In genomic region chr1:225881081-225882007, GRCh38 we compare ENCODE assay signal across 1 cellular context.
A peak's percentile ranks its signal among the peaks of the same experiment; 100 is the strongest.
TF ChIP-seq lines count a peak whose summit lies in the region.

No MANE protein-coding gene starts in this region.

TF ChIP-seq in GM12878, 131 proteins besides CTCF, POLR2A, EP300 and RAD21:
- TF ChIP-seq EGR1 (IDR thresholded peaks at IDR 0.05; ENCODE audit: borderline replicate concordance in 1 of 2, low read depth in 2 of 2, low read length in 2 of 2), result peak in 1 of 2 experiments; percentile 62; a peak in 1 of 3 replicates
- TF ChIP-seq NFIC (IDR thresholded peaks at IDR 0.05; ENCODE audit: low read depth, low read length), result no peak
- TF ChIP-seq KLF5 (IDR thresholded peaks at IDR 0.05; ENCODE audit: partially characterized antibody), result no peak
- TF ChIP-seq JUND (IDR thresholded peaks at IDR 0.05; ENCODE audit: low read depth, low read length), result no peak
- TF ChIP-seq HSF1 (IDR thresholded peaks at IDR 0.05; ENCODE audit: low read depth, low read length), result no peak
- TF ChIP-seq DPF2 (IDR thresholded peaks at IDR 0.05), result no peak
- TF ChIP-seq SREBF1 (IDR thresholded peaks at IDR 0.05; ENCODE audit: low read length), result no peak
- TF ChIP-seq SMAD5 (IDR thresholded peaks at IDR 0.05; ENCODE audit: low read depth), result no peak
- TF ChIP-seq ESRRA (IDR thresholded peaks at IDR 0.05; ENCODE audit: low read length), result no peak
- no peak for TF ChIP-seq SRF (IDR thresholded peaks at IDR 0.05; ENCODE audit: low read depth in 2 of 2, low read length in 2 of 2)
- TF ChIP-seq YY1 (IDR thresholded peaks at IDR 0.05; ENCODE audit: low read depth, low read length), result no peak
- peak in 1 of 2 experiments; percentile 44; a peak in 1 of 4 replicates for TF ChIP-seq IKZF2 (IDR thresholded peaks at IDR 0.05)
- no peak for TF ChIP-seq RAD51 (IDR thresholded peaks at IDR 0.05)
- TF ChIP-seq MYC (IDR thresholded peaks at IDR 0.05; ENCODE audit: insufficient read depth, insufficient read length, insufficient replicate concordance, low read length, severe bottlenecking), result no peak
- no peak for TF ChIP-seq CUX1 (IDR thresholded peaks at IDR 0.05; ENCODE audit: insufficient replicate concordance, low read depth, low read length)
- no peak for TF ChIP-seq ZBTB4 (CRISPR knock-in tag; IDR thresholded peaks at IDR 0.05)
- TF ChIP-seq TAF1 (IDR thresholded peaks at IDR 0.05; ENCODE audit: borderline replicate concordance, low read depth, low read length), result 0 out of 2 replicates have a peak, but pooled peaks have one; percentile 6
- no peak for TF ChIP-seq MAX (IDR thresholded peaks at IDR 0.05; ENCODE audit: low read depth, low read length)
- TF ChIP-seq ZNF687 (IDR thresholded peaks at IDR 0.05), result no peak
- no peak for TF ChIP-seq SMAD1 (IDR thresholded peaks at IDR 0.05; ENCODE audit: low read depth, partially characterized antibody)
- TF ChIP-seq IRF3 (IDR thresholded peaks at IDR 0.05), result no peak
- no peak for TF ChIP-seq PBX3 (IDR thresholded peaks at IDR 0.05; ENCODE audit: insufficient replicate concordance, low read depth, low read length)
- peak; percentile 49; the same call in 1 of the 2 replicates for TF ChIP-seq RUNX3 (IDR thresholded peaks at IDR 0.05; ENCODE audit: low read length)
- no peak for TF ChIP-seq CREM (IDR thresholded peaks at IDR 0.05; ENCODE audit: low read depth)
- TF ChIP-seq EED (IDR thresholded peaks at IDR 0.05; ENCODE audit: low read depth), result 0 out of 2 replicates have a peak, but pooled peaks have one; percentile 20
- no peak for TF ChIP-seq TARDBP (IDR thresholded peaks at IDR 0.05; ENCODE audit: borderline replicate concordance)
